ENCODE assay signal across 2 cellular contexts in the genomic region with DNA sequence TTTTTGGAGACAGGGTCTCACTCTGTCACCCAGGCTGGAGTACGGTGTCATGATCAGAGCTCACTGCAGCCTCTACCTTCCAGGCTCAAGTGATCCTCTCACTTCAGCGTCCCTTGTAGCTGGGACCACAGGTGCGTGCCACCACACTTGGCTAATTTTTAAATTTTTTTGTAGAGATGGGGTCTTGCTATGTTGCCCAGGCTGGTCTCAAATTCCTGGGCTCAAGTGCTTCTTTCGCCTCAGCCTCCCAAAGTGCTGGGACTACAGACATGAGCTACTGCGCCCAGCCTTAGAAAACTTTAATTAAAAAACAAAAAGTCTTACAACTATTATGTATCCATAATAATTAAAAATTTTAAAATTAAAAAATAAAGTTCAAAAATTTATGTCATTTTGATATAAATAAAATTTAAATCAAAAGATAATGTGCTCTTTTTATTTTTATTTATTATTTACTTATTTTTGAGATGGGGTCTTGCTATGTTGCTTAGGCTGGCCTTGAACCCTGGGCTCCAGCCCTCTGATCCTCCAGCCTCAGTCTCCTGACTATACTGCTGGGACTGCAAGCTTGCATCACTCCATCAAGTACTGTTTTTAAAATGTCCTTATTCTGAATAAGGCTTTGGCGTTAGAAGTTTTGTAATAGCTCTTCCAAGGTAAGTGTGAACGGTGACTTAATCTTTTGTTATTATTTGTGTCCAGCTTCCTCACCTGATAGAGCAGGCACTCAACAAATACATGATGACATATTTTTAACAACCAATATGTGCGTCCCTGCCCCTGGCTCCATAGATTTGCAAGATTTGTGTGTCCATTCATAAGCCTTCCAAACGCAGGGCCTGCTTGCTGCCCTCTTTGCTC.
TF ChIP-seq lines count a peak whose summit lies in the region.

No MANE protein-coding gene starts in this region.

TF ChIP-seq in GM12878, 131 proteins besides CTCF, POLR2A, EP300 and RAD21 (continues in another document):
- TF ChIP-seq ZNF274 (IDR thresholded peaks at IDR 0.05; ENCODE audit: insufficient read depth, insufficient read length) (no peak), TARDBP (IDR thresholded peaks at IDR 0.05; ENCODE audit: borderline replicate concordance) (no peak), ETV6 (conservative IDR thresholded peaks at IDR 0.05 in 1 of 2, IDR thresholded peaks at IDR 0.05 in 1 of 2; ENCODE audit: borderline replicate concordance in 1 of 2, low read depth in 1 of 2) (no peak), GABPA (IDR thresholded peaks at IDR 0.05; ENCODE audit: low read depth) (no peak), NRF1 (conservative IDR thresholded peaks at IDR 0.05; ENCODE audit: low read depth, low read length) (no peak), MXI1 (IDR thresholded peaks at IDR 0.05; ENCODE audit: low read depth, low read length) (no peak), IKZF1 (conservative IDR thresholded peaks at IDR 0.05) (no peak), TCF3 (IDR thresholded peaks at IDR 0.05; ENCODE audit: borderline replicate concordance, insufficient read depth, low read depth, low read length) (no peak), ZNF622 (IDR thresholded peaks at IDR 0.05) (no peak), SMC3 (IDR thresholded peaks at IDR 0.05; ENCODE audit: borderline replicate concordance, low read length) (no peak), CREM (IDR thresholded peaks at IDR 0.05; ENCODE audit: low read depth) (no peak)
- TF ChIP-seq, protein P1, sequence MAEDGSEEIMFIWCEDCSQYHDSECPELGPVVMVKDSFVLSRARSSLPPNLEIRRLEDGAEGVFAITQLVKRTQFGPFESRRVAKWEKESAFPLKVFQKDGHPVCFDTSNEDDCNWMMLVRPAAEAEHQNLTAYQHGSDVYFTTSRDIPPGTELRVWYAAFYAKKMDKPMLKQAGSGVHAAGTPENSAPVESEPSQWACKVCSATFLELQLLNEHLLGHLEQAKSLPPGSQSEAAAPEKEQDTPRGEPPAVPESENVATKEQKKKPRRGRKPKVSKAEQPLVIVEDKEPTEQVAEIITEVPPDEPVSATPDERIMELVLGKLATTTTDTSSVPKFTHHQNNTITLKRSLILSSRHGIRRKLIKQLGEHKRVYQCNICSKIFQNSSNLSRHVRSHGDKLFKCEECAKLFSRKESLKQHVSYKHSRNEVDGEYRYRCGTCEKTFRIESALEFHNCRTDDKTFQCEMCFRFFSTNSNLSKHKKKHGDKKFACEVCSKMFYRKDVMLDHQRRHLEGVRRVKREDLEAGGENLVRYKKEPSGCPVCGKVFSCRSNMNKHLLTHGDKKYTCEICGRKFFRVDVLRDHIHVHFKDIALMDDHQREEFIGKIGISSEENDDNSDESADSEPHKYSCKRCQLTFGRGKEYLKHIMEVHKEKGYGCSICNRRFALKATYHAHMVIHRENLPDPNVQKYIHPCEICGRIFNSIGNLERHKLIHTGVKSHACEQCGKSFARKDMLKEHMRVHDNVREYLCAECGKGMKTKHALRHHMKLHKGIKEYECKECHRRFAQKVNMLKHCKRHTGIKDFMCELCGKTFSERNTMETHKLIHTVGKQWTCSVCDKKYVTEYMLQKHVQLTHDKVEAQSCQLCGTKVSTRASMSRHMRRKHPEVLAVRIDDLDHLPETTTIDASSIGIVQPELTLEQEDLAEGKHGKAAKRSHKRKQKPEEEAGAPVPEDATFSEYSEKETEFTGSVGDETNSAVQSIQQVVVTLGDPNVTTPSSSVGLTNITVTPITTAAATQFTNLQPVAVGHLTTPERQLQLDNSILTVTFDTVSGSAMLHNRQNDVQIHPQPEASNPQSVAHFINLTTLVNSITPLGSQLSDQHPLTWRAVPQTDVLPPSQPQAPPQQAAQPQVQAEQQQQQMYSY (CRISPR knock-in tag; IDR thresholded peaks at IDR 0.05), result no peak
- TF ChIP-seq, protein P2, sequence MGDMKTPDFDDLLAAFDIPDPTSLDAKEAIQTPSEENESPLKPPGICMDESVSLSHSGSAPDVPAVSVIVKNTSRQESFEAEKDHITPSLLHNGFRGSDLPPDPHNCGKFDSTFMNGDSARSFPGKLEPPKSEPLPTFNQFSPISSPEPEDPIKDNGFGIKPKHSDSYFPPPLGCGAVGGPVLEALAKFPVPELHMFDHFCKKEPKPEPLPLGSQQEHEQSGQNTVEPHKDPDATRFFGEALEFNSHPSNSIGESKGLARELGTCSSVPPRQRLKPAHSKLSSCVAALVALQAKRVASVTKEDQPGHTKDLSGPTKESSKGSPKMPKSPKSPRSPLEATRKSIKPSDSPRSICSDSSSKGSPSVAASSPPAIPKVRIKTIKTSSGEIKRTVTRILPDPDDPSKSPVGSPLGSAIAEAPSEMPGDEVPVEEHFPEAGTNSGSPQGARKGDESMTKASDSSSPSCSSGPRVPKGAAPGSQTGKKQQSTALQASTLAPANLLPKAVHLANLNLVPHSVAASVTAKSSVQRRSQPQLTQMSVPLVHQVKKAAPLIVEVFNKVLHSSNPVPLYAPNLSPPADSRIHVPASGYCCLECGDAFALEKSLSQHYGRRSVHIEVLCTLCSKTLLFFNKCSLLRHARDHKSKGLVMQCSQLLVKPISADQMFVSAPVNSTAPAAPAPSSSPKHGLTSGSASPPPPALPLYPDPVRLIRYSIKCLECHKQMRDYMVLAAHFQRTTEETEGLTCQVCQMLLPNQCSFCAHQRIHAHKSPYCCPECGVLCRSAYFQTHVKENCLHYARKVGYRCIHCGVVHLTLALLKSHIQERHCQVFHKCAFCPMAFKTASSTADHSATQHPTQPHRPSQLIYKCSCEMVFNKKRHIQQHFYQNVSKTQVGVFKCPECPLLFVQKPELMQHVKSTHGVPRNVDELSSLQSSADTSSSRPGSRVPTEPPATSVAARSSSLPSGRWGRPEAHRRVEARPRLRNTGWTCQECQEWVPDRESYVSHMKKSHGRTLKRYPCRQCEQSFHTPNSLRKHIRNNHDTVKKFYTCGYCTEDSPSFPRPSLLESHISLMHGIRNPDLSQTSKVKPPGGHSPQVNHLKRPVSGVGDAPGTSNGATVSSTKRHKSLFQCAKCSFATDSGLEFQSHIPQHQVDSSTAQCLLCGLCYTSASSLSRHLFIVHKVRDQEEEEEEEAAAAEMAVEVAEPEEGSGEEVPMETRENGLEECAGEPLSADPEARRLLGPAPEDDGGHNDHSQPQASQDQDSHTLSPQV (IDR thresholded peaks at IDR 0.05), result no peak
- TF ChIP-seq, protein P3, sequence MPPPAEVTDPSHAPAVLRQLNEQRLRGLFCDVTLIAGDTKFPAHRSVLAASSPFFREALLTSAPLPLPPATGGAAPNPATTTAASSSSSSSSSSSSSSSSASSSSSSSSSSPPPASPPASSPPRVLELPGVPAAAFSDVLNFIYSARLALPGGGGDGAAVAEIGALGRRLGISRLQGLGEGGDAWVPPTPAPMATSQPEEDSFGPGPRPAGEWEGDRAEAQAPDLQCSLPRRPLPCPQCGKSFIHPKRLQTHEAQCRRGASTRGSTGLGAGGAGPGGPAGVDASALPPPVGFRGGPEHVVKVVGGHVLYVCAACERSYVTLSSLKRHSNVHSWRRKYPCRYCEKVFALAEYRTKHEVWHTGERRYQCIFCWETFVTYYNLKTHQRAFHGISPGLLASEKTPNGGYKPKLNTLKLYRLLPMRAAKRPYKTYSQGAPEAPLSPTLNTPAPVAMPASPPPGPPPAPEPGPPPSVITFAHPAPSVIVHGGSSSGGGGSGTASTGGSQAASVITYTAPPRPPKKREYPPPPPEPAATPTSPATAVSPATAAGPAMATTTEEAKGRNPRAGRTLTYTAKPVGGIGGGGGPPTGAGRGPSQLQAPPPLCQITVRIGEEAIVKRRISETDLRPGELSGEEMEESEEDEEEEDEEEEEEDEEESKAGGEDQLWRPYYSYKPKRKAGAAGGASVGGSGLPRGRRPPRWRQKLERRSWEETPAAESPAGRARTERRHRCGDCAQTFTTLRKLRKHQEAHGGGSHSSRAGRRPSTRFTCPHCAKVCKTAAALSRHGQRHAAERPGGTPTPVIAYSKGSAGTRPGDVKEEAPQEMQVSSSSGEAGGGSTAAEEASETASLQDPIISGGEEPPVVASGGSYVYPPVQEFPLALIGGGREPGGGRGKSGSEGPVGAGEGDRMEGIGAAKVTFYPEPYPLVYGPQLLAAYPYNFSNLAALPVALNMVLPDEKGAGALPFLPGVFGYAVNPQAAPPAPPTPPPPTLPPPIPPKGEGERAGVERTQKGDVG (CRISPR knock-in tag; IDR thresholded peaks at IDR 0.05), result no peak

TF ChIP-seq in liver, 16 proteins besides CTCF, POLR2A, EP300 and RAD21:
- TF ChIP-seq, protein P4, sequence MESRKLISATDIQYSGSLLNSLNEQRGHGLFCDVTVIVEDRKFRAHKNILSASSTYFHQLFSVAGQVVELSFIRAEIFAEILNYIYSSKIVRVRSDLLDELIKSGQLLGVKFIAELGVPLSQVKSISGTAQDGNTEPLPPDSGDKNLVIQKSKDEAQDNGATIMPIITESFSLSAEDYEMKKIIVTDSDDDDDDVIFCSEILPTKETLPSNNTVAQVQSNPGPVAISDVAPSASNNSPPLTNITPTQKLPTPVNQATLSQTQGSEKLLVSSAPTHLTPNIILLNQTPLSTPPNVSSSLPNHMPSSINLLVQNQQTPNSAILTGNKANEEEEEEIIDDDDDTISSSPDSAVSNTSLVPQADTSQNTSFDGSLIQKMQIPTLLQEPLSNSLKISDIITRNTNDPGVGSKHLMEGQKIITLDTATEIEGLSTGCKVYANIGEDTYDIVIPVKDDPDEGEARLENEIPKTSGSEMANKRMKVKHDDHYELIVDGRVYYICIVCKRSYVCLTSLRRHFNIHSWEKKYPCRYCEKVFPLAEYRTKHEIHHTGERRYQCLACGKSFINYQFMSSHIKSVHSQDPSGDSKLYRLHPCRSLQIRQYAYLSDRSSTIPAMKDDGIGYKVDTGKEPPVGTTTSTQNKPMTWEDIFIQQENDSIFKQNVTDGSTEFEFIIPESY (IDR thresholded peaks at IDR 0.05), result no peak
- TF ChIP-seq TAF1 (conservative IDR thresholded peaks at IDR 0.05) (no peak), NR2F2 (IDR thresholded peaks at IDR 0.05) (no peak), SP1 (IDR thresholded peaks at IDR 0.05) (no peak), RXRA (IDR thresholded peaks at IDR 0.05) (no peak), FOXA2 (IDR thresholded peaks at IDR 0.05) (no peak)
- TF ChIP-seq, protein P5, sequence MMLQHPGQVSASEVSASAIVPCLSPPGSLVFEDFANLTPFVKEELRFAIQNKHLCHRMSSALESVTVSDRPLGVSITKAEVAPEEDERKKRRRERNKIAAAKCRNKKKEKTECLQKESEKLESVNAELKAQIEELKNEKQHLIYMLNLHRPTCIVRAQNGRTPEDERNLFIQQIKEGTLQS (IDR thresholded peaks at IDR 0.05), result peak; percentile 25
- TF ChIP-seq, protein P6, sequence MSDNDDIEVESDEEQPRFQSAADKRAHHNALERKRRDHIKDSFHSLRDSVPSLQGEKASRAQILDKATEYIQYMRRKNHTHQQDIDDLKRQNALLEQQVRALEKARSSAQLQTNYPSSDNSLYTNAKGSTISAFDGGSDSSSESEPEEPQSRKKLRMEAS (IDR thresholded peaks at IDR 0.05), result no peak
